19 cellular contexts compared by ENCODE assay signal in genomic region chr15:85874236-85874635, GRCh38.
"Had no signal": no experiment of that assay in that cellular context is flagged by ENCODE, and none has a peak within 500 bp of the region (broad histone marks: within the 10 kb centered on the region; RNA-seq: fewer than 3 reads in every experiment).

No MANE protein-coding gene starts in this region.

- H3K27ac ChIP-seq: SJSA1 had no signal

- H3K36me3 ChIP-seq: SJSA1 had no signal

- H3K27me3 ChIP-seq: SJSA1 had no signal

- H3K4me3 ChIP-seq: SJSA1 had no signal

- H3K9me3 ChIP-seq: SJSA1, SK-N-SH had no signal

- DNase-seq: KBM-7, MV-4-11, NCI-H1048, NCI-H1105, NCI-H1436, NCI-H187, NCI-H2029, NCI-H2081 treated with DMSO at 0.1 percent for 48 hours, NCI-H2171, NCI-H524, NCI-H526 treated with DMSO at 0.1 percent for 48 hours, NCI-H774, Right ventricle myocardium superior, RPMI8226, SIG-M5, SK-N-SH, SW 1271, T-cell had no signal

- ATAC-seq: T-cell had no signal
